In the genomic region with DNA sequence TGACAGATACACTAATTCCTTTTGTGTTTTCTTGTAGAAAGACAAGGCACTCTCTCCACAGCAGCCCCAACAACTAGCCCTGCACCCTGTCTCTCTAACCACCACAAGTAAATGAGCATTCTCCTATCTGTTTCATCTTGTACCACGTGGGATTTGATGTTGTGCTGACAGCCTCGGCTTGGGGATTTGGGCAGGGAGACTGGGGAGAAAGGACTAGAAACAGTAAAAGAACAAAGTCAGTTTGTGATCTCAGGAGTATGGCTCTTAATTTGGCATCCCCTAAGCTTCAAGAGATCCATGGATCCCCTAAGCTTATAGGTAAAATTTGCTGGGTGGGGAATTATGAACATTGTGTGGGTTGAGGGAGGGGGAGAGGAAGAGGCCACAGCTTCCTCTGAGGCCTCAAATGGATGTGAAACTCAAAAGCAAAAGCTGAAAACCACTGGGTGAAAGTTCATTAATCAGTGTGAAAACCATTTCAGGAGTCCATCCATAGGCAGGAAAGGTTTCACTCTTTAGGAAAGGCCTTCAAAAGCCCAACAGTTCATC, we compare ENCODE assay signal across 9 cellular contexts. TPM values are rescaled to one million over a fixed set of nuclear protein-coding genes. Genes with fewer than 3 reads are reported as not detected.
DNase-seq lines count a peak whose midpoint lies in the region; ATAC-seq and TF ChIP-seq lines count a peak whose summit lies in the region.
"Had no signal": no experiment of that assay in that cellular context is flagged by ENCODE, and none has a peak within 500 bp of the region (broad histone marks: within the 10 kb centered on the region; RNA-seq: fewer than 3 reads in every experiment).

No MANE protein-coding gene starts in this region.

- no peaks in the 10 kb centered on the region for H3K79me2 ChIP-seq in Karpas-422 (ENCODE audit: low read length)

- H3K4me3 ChIP-seq in Karpas-422 (ENCODE audit: low read length) (no peak overlapping the region), transverse colon (no peak overlapping the region), adrenal gland (no peak overlapping the region)

- H2AFZ ChIP-seq in Karpas-422 (ENCODE audit: low read length) = peak overlapping the region; percentile 36; the same call in 1 of the 2 replicates

- H3K9me2 ChIP-seq in Karpas-422 (replicated peaks; ENCODE audit: insufficient read depth, low read length) = no peaks in the 10 kb centered on the region

- TF ChIP-seq POLR2A in transverse colon (IDR thresholded peaks at IDR 0.05) (peak; percentile 21), adrenal gland (IDR thresholded peaks at IDR 0.05) (no peak)

- H3K4me1 ChIP-seq in Karpas-422 (ENCODE audit: low read length) = peaks cover 26% of the 10 kb centered on the region
- peaks cover 0 to 10% (median under 1%) of the 10 kb centered on the region in 4 donors for H3K4me1 ChIP-seq in transverse colon
- peaks cover 3 to 19% of the 10 kb centered on the region in 2 donors for H3K4me1 ChIP-seq in adrenal gland (replicated peaks in 1 of 2)

- DNase-seq in CD1c-positive myeloid dendritic cell (ENCODE audit: extremely low spot score) (peak; percentile 73), Karpas-422 (no peak), transverse colon (no peak), adrenal gland (no peak), cerebellar nuclear complex (lab: John Stamatoyannopoulos, UW) (no peak), DMS 273 (lab: John Stamatoyannopoulos, UW; ENCODE audit: unreplicated experiment) (no peak)
- no peak for DNase-seq in activated naive CD8-positive, alpha-beta T cell treated with anti-CD3 and anti-CD28 coated beads, Interleukin-2, amount 10 ng/mL, durations not matched to agents 7 days and 5 days

- H3K9me3 ChIP-seq in Karpas-422 (ENCODE audit: low read length) (no peaks in the 10 kb centered on the region), transverse colon (no peaks in the 10 kb centered on the region), adrenal gland (replicated peaks in 1 of 3) (no peaks in the 10 kb centered on the region)

- WGBS in transverse colon (ENCODE audit: low coverage in 1 of 2), 2 donors = 72% methylated on average over 2 of the region's 2 CpGs; no CpG with 5 or more reads in 1 of the 2 donors
- 25 to 56% (median 52%) methylated on average over 2 of the region's 2 CpGs for WGBS in adrenal gland, 4 donors

- no peaks in the 10 kb centered on the region for H4K20me1 ChIP-seq in Karpas-422 (ENCODE audit: insufficient read depth, low read depth, low read length)

- H3K36me3 Mint-ChIP-seq in activated naive CD8-positive, alpha-beta T cell treated with anti-CD3 and anti-CD28 coated beads, Interleukin-2, amount 10 ng/mL, durations not matched to agents 7 days and 5 days = peaks cover 26% of the 10 kb centered on the region

- no peak for TF ChIP-seq CTCF in transverse colon (IDR thresholded peaks at IDR 0.05)
- no peak for TF ChIP-seq CTCF in adrenal gland (IDR thresholded peaks at IDR 0.05)

- no peaks in the 10 kb centered on the region for H3K27me3 ChIP-seq in Karpas-422 (ENCODE audit: low read length)
- H3K27me3 ChIP-seq in transverse colon = no peaks in the 10 kb centered on the region
- no peaks in the 10 kb centered on the region for H3K27me3 ChIP-seq in adrenal gland

- peak overlapping the region; percentile 84 for H3K27ac Mint-ChIP-seq in activated naive CD8-positive, alpha-beta T cell treated with anti-CD3 and anti-CD28 coated beads, Interleukin-2, amount 10 ng/mL, durations not matched to agents 7 days and 5 days

- in situ Hi-C loops in transverse colon (cut with MboI; ENCODE audit: low pct_ligation_motif_present in 1 of 4, low pct_unique_long_range_greater_than_20kb in 1 of 4, low sequenced_read_pairs in 3 of 4) = loop anchor here in 2 of 4 donors (25.0 kb wide), 2 partner anchors 260 to 885 kb away; a partner anchor contains a TSS

- H3K4me3 Mint-ChIP-seq in activated naive CD8-positive, alpha-beta T cell treated with anti-CD3 and anti-CD28 coated beads, Interleukin-2, amount 10 ng/mL, durations not matched to agents 7 days and 5 days = peak overlapping the region; percentile 72

- H3K4me1 Mint-ChIP-seq in activated naive CD8-positive, alpha-beta T cell treated with anti-CD3 and anti-CD28 coated beads, Interleukin-2, amount 10 ng/mL, durations not matched to agents 7 days and 5 days = peaks cover 55% of the 10 kb centered on the region

- no peaks in the 10 kb centered on the region for H3K36me3 ChIP-seq in Karpas-422 (ENCODE audit: insufficient read depth, low read length)
- no peaks in the 10 kb centered on the region for H3K36me3 ChIP-seq in transverse colon
- H3K36me3 ChIP-seq in adrenal gland (replicated peaks in 1 of 2) = no peaks in the 10 kb centered on the region

- H3K27ac ChIP-seq in Karpas-422 (ENCODE audit: low read length) (no peak overlapping the region), transverse colon (peak overlapping the region; percentile 5 to 43 (median 21)), adrenal gland (peak overlapping the region in 2 of 5 donors; percentile 10 to 57)

- H3K9ac ChIP-seq in Karpas-422 (ENCODE audit: low read length) = peak overlapping the region; percentile 30

- intact Hi-C loops in transverse colon (cut with DNase I; ENCODE audit: low total_unique reads) (no loop called here), adrenal gland (cut with DNase I) (no loop called here)

- POLR2A ChIA-PET in activated naive CD8-positive, alpha-beta T cell treated with anti-CD3 and anti-CD28 coated beads, Interleukin-2, amount 10 ng/mL, durations not matched to agents 7 days and 5 days (lab: Charles Lee) = interaction anchor here (0.9 to 8.8 kb wide), 9 partner anchors 20 to 263 kb away, joined by 3 to 80 read pairs (median 4); a partner anchor contains a TSS

- no peak overlapping the region for H3K4me2 ChIP-seq in Karpas-422 (ENCODE audit: low read depth, low read length, poor library complexity, severe bottlenecking)

- H3K27me3 Mint-ChIP-seq in activated naive CD8-positive, alpha-beta T cell treated with anti-CD3 and anti-CD28 coated beads, Interleukin-2, amount 10 ng/mL, durations not matched to agents 7 days and 5 days = peaks cover 3% of the 10 kb centered on the region

- TF ChIP-seq EP300 in transverse colon (IDR thresholded peaks at IDR 0.05; ENCODE audit: low read depth) = no peak

- peaks cover 1% of the 10 kb centered on the region for H3K9me3 Mint-ChIP-seq in activated naive CD8-positive, alpha-beta T cell treated with anti-CD3 and anti-CD28 coated beads, Interleukin-2, amount 10 ng/mL, durations not matched to agents 7 days and 5 days

- peak; percentile 71 for ATAC-seq in GM19463 (IDR thresholded peaks at IDR 0.05; ENCODE audit: unreplicated experiment)
- peak; percentile 90 for ATAC-seq in activated naive CD8-positive, alpha-beta T cell treated with anti-CD3 and anti-CD28 coated beads, Interleukin-2, amount 10 ng/mL, durations not matched to agents 7 days and 5 days (ENCODE audit: low read depth)

RNA-seq across cellular contexts. Expression of a gene that starts 3.1 kb away (rescaled TPM):
- total RNA-seq in Karpas-422 (2014; rRNA removed; shearing (Covaris generic); ENCODE audit: low replicate concordance) = 0.29 and 0.48 TPM in 2 replicates
- total RNA-seq in activated naive CD8-positive, alpha-beta T cell treated with anti-CD3 and anti-CD28 coated beads, Interleukin-2, amount 10 ng/mL, durations not matched to agents 7 days and 5 days = 10 to 100 TPM; 31.6 to 33.6 TPM
- total RNA-seq in transverse colon = 10 to 100 TPM in 2 of 4 donors, 1 to 10 TPM in 1, not detected in 1; 9.1 to 13.1 (median 12.9) TPM
- total RNA-seq in adrenal gland = 10 to 100 TPM in 7 of 8 donors, 1 to 10 TPM in 1; 5.0 to 59.9 (median 33.6) TPM
- polyA plus RNA-seq in adrenal gland = 10 to 100 TPM; 45.7 to 54.1 (median 52.9) TPM

RNA-seq across cellular contexts. Expression of a gene that starts 26.6 kb away (rescaled TPM):
- total RNA-seq in Karpas-422 (2014; rRNA removed; shearing (Covaris generic); ENCODE audit: low replicate concordance) = not detected in 2 replicates
- total RNA-seq in activated naive CD8-positive, alpha-beta T cell treated with anti-CD3 and anti-CD28 coated beads, Interleukin-2, amount 10 ng/mL, durations not matched to agents 7 days and 5 days = under 1 TPM in 1 of 2 experiments, not detected in 1; 0.20 TPM
- total RNA-seq in transverse colon (1 to 10 TPM in 2 of 4 donors, not detected in 2; 2.9 to 5.7 TPM), adrenal gland (10 to 100 TPM in 7 of 8 donors, 1 to 10 TPM in 1; 7.5 to 51.0 (median 21.1) TPM)
- 10 to 100 TPM in 2 of 3 donors, 1 to 10 TPM in 1; 9.6 to 15.6 (median 10.1) TPM for polyA plus RNA-seq in adrenal gland
- total RNA-seq: mononuclear cell had no signal

RNA-seq across cellular contexts. Expression of a gene that starts 26.6 kb away (rescaled TPM):
- not detected in 2 replicates for total RNA-seq in Karpas-422 (2014; rRNA removed; shearing (Covaris generic); ENCODE audit: low replicate concordance)
- total RNA-seq in activated naive CD8-positive, alpha-beta T cell treated with anti-CD3 and anti-CD28 coated beads, Interleukin-2, amount 10 ng/mL, durations not matched to agents 7 days and 5 days = under 1 TPM in 1 of 2 experiments, not detected in 1; 0.42 TPM
- total RNA-seq in transverse colon (under 1 TPM in 2 of 4 donors, not detected in 2; 0.27 to 0.95 TPM), adrenal gland (10 to 100 TPM; 15.9 to 53.1 (median 26.3) TPM)
- 10 to 100 TPM; 15.8 to 53.8 (median 24.1) TPM for polyA plus RNA-seq in adrenal gland
- total RNA-seq: mononuclear cell had no signal

RNA-seq across cellular contexts. Expression of a gene that starts 27.6 kb away (rescaled TPM):
- 362 and 590 TPM in 2 replicates for total RNA-seq in Karpas-422 (2014; rRNA removed; shearing (Covaris generic); ENCODE audit: low replicate concordance)
- 100 to 1,000 TPM; 259 to 260 TPM for total RNA-seq in activated naive CD8-positive, alpha-beta T cell treated with anti-CD3 and anti-CD28 coated beads, Interleukin-2, amount 10 ng/mL, durations not matched to agents 7 days and 5 days
- 100 to 1,000 TPM in 2 of 4 donors, 10 to 100 TPM in 2; 60.3 to 334 (median 211) TPM for total RNA-seq in transverse colon
- 100 to 1,000 TPM; 154 to 319 (median 245) TPM for total RNA-seq in adrenal gland
- 100 to 1,000 TPM; 103 to 834 (median 147) TPM for polyA plus RNA-seq in adrenal gland

RNA-seq across cellular contexts. Expression of a gene that starts 27.8 kb away (rescaled TPM):
- 58.0 and 59.7 TPM in 2 replicates for total RNA-seq in Karpas-422 (2014; rRNA removed; shearing (Covaris generic); ENCODE audit: low replicate concordance)
- 10 to 100 TPM; 35.7 to 35.9 TPM for total RNA-seq in activated naive CD8-positive, alpha-beta T cell treated with anti-CD3 and anti-CD28 coated beads, Interleukin-2, amount 10 ng/mL, durations not matched to agents 7 days and 5 days
- total RNA-seq in transverse colon (10 to 100 TPM; 10.7 to 46.0 (median 21.8) TPM), adrenal gland (10 to 100 TPM; 20.6 to 40.1 (median 28.3) TPM)
- polyA plus RNA-seq in adrenal gland = 10 to 100 TPM; 19.8 to 47.2 (median 24.0) TPM

Comparison
In these comparisons a context has a peak if more than half of its experiments do, and no peak if none do; other contexts are left out.
1. RNA of a gene that starts 26.6 kb away (total RNA-seq): 15.9 to 53.1 TPM in adrenal gland; 0.42 TPM in activated naive CD8-positive, alpha-beta T cell treated with anti-CD3 and anti-CD28 coated beads, Interleukin-2, amount 10 ng/mL, durations not matched to agents 7 days and 5 days, 0.27 to 0.95 TPM in transverse colon and not detected in Karpas-422; every median in the first group is over 4 times any median in the second.